In genomic region chr7:1423266-1423811, GRCh38 we compare ENCODE assay signal across 20 cellular contexts.
"Had no signal": no experiment of that assay in that cellular context is flagged by ENCODE, and none has a peak within 500 bp of the region (broad histone marks: within the 10 kb centered on the region; RNA-seq: fewer than 3 reads in every experiment).

No MANE protein-coding gene starts in this region.

- FAIRE-seq: keratinocyte had no signal

- H3K4me3 Mint-ChIP-seq: immature natural killer cell; naive thymus-derived CD4-positive, alpha-beta T cell; nephron progenitor cell; stimulated activated memory B cell treated with anti-CD40 and anti-IgM and Interleukin-4, amounts not matched to agents 10 μg/mL and 1 μg/mL and 100 μg/mL, for 72 hours; stimulated activated naive CD8-positive, alpha-beta T cell treated with anti-CD3 and anti-CD28 coated beads, Interleukin-15, Interleukin-2, amounts not matched to agents 100 ng/mL and 50 ng/mL, for 24 hours had no signal

- H3K9me3 Mint-ChIP-seq: naive thymus-derived CD4-positive, alpha-beta T cell; stimulated activated naive CD8-positive, alpha-beta T cell treated with anti-CD3 and anti-CD28 coated beads, Interleukin-15, Interleukin-2, amounts not matched to agents 100 ng/mL and 50 ng/mL, for 24 hours had no signal

- H3K27ac ChIP-seq: coronary artery, gastrocnemius medialis, spleen, testis, transverse colon had no signal

- H3K4me3 ChIP-seq: coronary artery, gastrocnemius medialis, lung, spleen, testis, transverse colon had no signal

- H3K9me3 ChIP-seq: gastrocnemius medialis, spleen, testis, transverse colon had no signal

- H3K27ac Mint-ChIP-seq: immature natural killer cell; nephron progenitor cell; stimulated activated memory B cell treated with anti-CD40 and anti-IgM and Interleukin-4, amounts not matched to agents 10 μg/mL and 1 μg/mL and 100 μg/mL, for 72 hours; stimulated activated naive CD8-positive, alpha-beta T cell treated with anti-CD3 and anti-CD28 coated beads, Interleukin-15, Interleukin-2, amounts not matched to agents 100 ng/mL and 50 ng/mL, for 24 hours had no signal

- H3K4me1 ChIP-seq: gastrocnemius medialis, testis, transverse colon had no signal

- H3K27me3 ChIP-seq: testis had no signal

- H3K36me3 Mint-ChIP-seq: immature natural killer cell; naive thymus-derived CD4-positive, alpha-beta T cell; stimulated activated memory B cell treated with anti-CD40 and anti-IgM and Interleukin-4, amounts not matched to agents 10 μg/mL and 1 μg/mL and 100 μg/mL, for 72 hours had no signal

- DNase-seq: effector CD4-positive, alpha-beta T cell; gastrocnemius medialis; immature natural killer cell; left colon; left ventricle myocardium superior; mesenchymal stem cell; naive thymus-derived CD4-positive, alpha-beta T cell; nephron progenitor cell; posterior cingulate gyrus; spleen; stimulated activated CD4-positive, alpha-beta T cell treated with anti-CD3 and anti-CD28 coated beads, Interleukin-15, amount 100 ng/mL, for 24 hours; stimulated activated CD4-positive, alpha-beta T cell treated with anti-CD3 and anti-CD28 coated beads, Interleukin-1b, Interleukin-23, amount 100 ng/mL, for 48 hours; stimulated activated CD4-positive, alpha-beta T cell treated with anti-CD3 and anti-CD28 coated beads, Interleukin-4, amount 100 ng/mL, for 24 hours; testis; transverse colon had no signal

- H3K36me3 ChIP-seq: gastrocnemius medialis, spleen, transverse colon had no signal
